Comparison of ENCODE assay signal across 8 cellular contexts in genomic region chr19:45076029-45076850, GRCh38. TPM values are rescaled to one million over a fixed set of nuclear protein-coding genes. Genes with fewer than 3 reads are reported as not detected.
DNase-seq lines count a peak whose midpoint lies in the region; ATAC-seq and TF ChIP-seq lines count a peak whose summit lies in the region.

ZNF296 (minus strand) TSS chr19:45076478; CDS start chr19:45076373, 105 bp downstream.

- DNase-seq in CMK (ENCODE audit: low read depth) (peak; percentile 67), SJSA1 (ENCODE audit: low read depth in 1 of 2, low spot score in 2 of 2) (no peak), heart left ventricle (peak; percentile 59 to 88 (median 74)), retina (peak; percentile 55), SW 1271 (lab: John Stamatoyannopoulos, UW) (no peak)
- DNase-seq in activated naive CD4-positive, alpha-beta T cell treated with anti-CD3 and anti-CD28 coated beads for 36 hours: peak; percentile 80

- H3K27me3 Mint-ChIP-seq in activated naive CD4-positive, alpha-beta T cell treated with anti-CD3 and anti-CD28 coated beads for 36 hours (ENCODE audit: low read depth): no peaks in the 10 kb centered on the region

- peak within 1 kb of the TSS; percentile 81 for H3K4me3 Mint-ChIP-seq in activated naive CD4-positive, alpha-beta T cell treated with anti-CD3 and anti-CD28 coated beads for 36 hours

- peaks cover 38% of the 10 kb centered on the region for H3K4me1 ChIP-seq in HUES6 (ENCODE audit: control insufficient read depth, insufficient read depth, low read length)
- peaks cover 16% of the 10 kb centered on the region for H3K4me1 ChIP-seq in SJSA1 (replicated peaks)
- H3K4me1 ChIP-seq in heart left ventricle: peaks cover 6 to 47% (median 28%) of the 10 kb centered on the region in 12 donors

- H3K9ac ChIP-seq in HUES6 (ENCODE audit: low read length): peak within 1 kb of the TSS; percentile 71

- WGBS in heart left ventricle, 4 donors: 2 to 8% (median 3%) methylated on average over 18 to 81 of the region's 81 CpGs

- CTCF ChIA-PET in activated naive CD4-positive, alpha-beta T cell treated with anti-CD3 and anti-CD28 coated beads for 36 hours (lab: Charles Lee): interaction anchor here (1.2 to 1.7 kb wide), 2 partner anchors 17 to 49 kb away, joined by 3 to 4 read pairs; no protein-coding TSS in a partner anchor

- peaks cover 38% of the 10 kb centered on the region for H3K4me1 Mint-ChIP-seq in activated naive CD4-positive, alpha-beta T cell treated with anti-CD3 and anti-CD28 coated beads for 36 hours (ENCODE audit: low read depth)

- peak within 1 kb of the TSS; percentile 54 for H3K27ac Mint-ChIP-seq in activated naive CD4-positive, alpha-beta T cell treated with anti-CD3 and anti-CD28 coated beads for 36 hours

- peak in 1 of 2 donors; percentile 46 for TF ChIP-seq POLR2A in heart left ventricle (IDR thresholded peaks at IDR 0.05)

- H3K9me3 ChIP-seq in HUES6 (ENCODE audit: control insufficient read depth, insufficient read depth, low read depth, low read length) (no peaks in the 10 kb centered on the region), SJSA1 (replicated peaks) (no peaks in the 10 kb centered on the region; the same call in 1 of the 2 replicates), heart left ventricle (no peaks in the 10 kb centered on the region)

- ATAC-seq in GM19452 (IDR thresholded peaks at IDR 0.05; ENCODE audit: unreplicated experiment) (peak; percentile 51), heart left ventricle (peak; percentile 42 to 73 (median 72))

- intact Hi-C loops in activated naive CD4-positive, alpha-beta T cell treated with anti-CD3 and anti-CD28 coated beads for 36 hours (cut with micrococcal nuclease): loop anchor here (1.0 to 5.0 kb wide), 5 partner anchors 15 to 121 kb away; partner anchors contain the start of genes BLOC1S3, CLPTM1, RELB and TRAPPC6A
- intact Hi-C loops in heart left ventricle (cut with DNase I): loop anchor here in 1 of 10 donors (5.0 kb wide), 2 partner anchors 39 to 101 kb away; partner anchors contain the start of genes BLOC1S3, CLASRP and TRAPPC6A

- peak within 1 kb of the TSS; percentile 67; the same call in 1 of the 2 replicates for H3K27ac ChIP-seq in HUES6 (ENCODE audit: low read depth, low read length)
- no peak within 1 kb of the TSS for H3K27ac ChIP-seq in SJSA1
- peak within 1 kb of the TSS in 9 of 12 donors; percentile 5 to 86 (median 38) for H3K27ac ChIP-seq in heart left ventricle

- peak within 1 kb of the TSS; percentile 78 for H3K4me3 ChIP-seq in HUES6 (ENCODE audit: low read depth, low read length)
- peak within 1 kb of the TSS; percentile 13; the same call in 1 of the 2 replicates for H3K4me3 ChIP-seq in SJSA1
- H3K4me3 ChIP-seq in heart left ventricle: peak within 1 kb of the TSS; percentile 16 to 75 (median 48)

- H3K9me3 Mint-ChIP-seq in activated naive CD4-positive, alpha-beta T cell treated with anti-CD3 and anti-CD28 coated beads for 36 hours: no peaks in the 10 kb centered on the region

- H3K36me3 Mint-ChIP-seq in activated naive CD4-positive, alpha-beta T cell treated with anti-CD3 and anti-CD28 coated beads for 36 hours (ENCODE audit: low read depth): peaks cover 6% of the 10 kb centered on the region

- no peaks in the 10 kb centered on the region for H3K27me3 ChIP-seq in HUES6 (ENCODE audit: control insufficient read depth, insufficient read depth, low read length)
- no peaks in the 10 kb centered on the region for H3K27me3 ChIP-seq in SJSA1 (replicated peaks)
- H3K27me3 ChIP-seq in heart left ventricle: no peaks in the 10 kb centered on the region

- TF ChIP-seq CTCF in heart left ventricle (IDR thresholded peaks at IDR 0.05): no peak

- peaks cover 21% of the 10 kb centered on the region for H3K36me3 ChIP-seq in HUES6 (ENCODE audit: control insufficient read depth, insufficient read depth, low read length)
- H3K36me3 ChIP-seq in SJSA1: peaks cover 12% of the 10 kb centered on the region
- H3K36me3 ChIP-seq in heart left ventricle: peaks cover 0 to 17% (median 3%) of the 10 kb centered on the region in 9 donors

RNA-seq across cellular contexts. Expression of gene ZNF296, which starts in this region (rescaled TPM):
- total RNA-seq in SJSA1 (2014; rRNA removed; shearing (Covaris generic)): not detected in 2 replicates
- 1 to 10 TPM; 1.1 to 1.4 TPM for total RNA-seq in activated naive CD4-positive, alpha-beta T cell treated with anti-CD3 and anti-CD28 coated beads for 36 hours
- 1 to 10 TPM in 1 of 9 donors, under 1 TPM in 6, not detected in 2; 0.16 to 1.2 (median 0.36) TPM for total RNA-seq in heart left ventricle
- under 1 TPM; 0.19 to 0.46 TPM for polyA plus RNA-seq in heart left ventricle

Comparison
In these comparisons a context has a peak if more than half of its experiments do, and no peak if none do; other contexts are left out.
1. DNase-seq: peak in CMK (single experiment), activated naive CD4-positive, alpha-beta T cell treated with anti-CD3 and anti-CD28 coated beads for 36 hours (single experiment), heart left ventricle (5 of 5) and retina (single experiment); none in SJSA1 (0 of 2) and SW 1271 (0 of 2).
2. H3K4me3 ChIP-seq: peak in every context shown above with its lines; median percentile 78 in HUES6; 48 in heart left ventricle; 13 in SJSA1.